Comparison of ENCODE assay signal across 16 cellular contexts in the genomic region with DNA sequence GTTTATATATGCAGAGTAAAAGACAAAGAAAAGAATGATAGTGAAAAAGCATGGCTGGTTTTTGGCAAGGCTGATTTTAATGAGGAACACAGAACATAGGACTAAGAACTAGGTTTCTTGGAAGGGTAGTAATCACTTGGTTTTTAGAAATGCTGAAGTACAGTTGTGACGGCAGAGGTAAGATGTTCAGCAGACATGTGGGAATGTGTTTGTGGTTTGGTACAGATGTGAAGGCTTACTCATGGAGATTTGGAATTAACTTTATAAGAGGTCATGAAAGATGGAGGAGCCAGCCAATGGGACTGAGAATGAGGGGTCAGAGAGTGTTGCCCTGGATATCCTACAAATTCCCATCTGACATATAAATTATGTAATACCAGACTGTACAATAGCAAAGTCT.
"Had no signal": no experiment of that assay in that cellular context is flagged by ENCODE, and none has a peak within 500 bp of the region (broad histone marks: within the 10 kb centered on the region; RNA-seq: fewer than 3 reads in every experiment).

No MANE protein-coding gene starts in this region.

- H3K9me3 ChIP-seq: neutrophil had no signal

- H3K4me3 ChIP-seq: heart left ventricle, right atrium auricular region, sigmoid colon had no signal

- ATAC-seq: esophagus mucosa; heart left ventricle; naive thymus-derived CD8-positive, alpha-beta T cell had no signal

- H3K4me1 ChIP-seq: heart left ventricle, right atrium auricular region, sigmoid colon had no signal

- H3K27ac ChIP-seq: heart left ventricle, neutrophil, right atrium auricular region, sigmoid colon had no signal

- H3K27me3 ChIP-seq: heart left ventricle, neutrophil, right atrium auricular region, sigmoid colon had no signal

- DNase-seq: effector memory CD4-positive, alpha-beta T cell; foreskin melanocyte; heart left ventricle; hypothalamus; kidney glomerular epithelial cell; mammary epithelial cell; naive thymus-derived CD8-positive, alpha-beta T cell; posterior cingulate gyrus; sigmoid colon; small intestine; stimulated activated CD4-positive, alpha-beta T cell treated with anti-CD3 and anti-CD28 coated beads, Interleukin-2, amount 100 ng/mL, for 48 hours; stimulated activated naive CD4-positive, alpha-beta T cell treated with Interleukin-2 at 50 U/mL for 16 hours; trophoblast cell had no signal

- H3K36me3 ChIP-seq: heart left ventricle, neutrophil, right atrium auricular region, sigmoid colon had no signal
